Comparison of ENCODE assay signal across 1 cellular context in the genomic region with DNA sequence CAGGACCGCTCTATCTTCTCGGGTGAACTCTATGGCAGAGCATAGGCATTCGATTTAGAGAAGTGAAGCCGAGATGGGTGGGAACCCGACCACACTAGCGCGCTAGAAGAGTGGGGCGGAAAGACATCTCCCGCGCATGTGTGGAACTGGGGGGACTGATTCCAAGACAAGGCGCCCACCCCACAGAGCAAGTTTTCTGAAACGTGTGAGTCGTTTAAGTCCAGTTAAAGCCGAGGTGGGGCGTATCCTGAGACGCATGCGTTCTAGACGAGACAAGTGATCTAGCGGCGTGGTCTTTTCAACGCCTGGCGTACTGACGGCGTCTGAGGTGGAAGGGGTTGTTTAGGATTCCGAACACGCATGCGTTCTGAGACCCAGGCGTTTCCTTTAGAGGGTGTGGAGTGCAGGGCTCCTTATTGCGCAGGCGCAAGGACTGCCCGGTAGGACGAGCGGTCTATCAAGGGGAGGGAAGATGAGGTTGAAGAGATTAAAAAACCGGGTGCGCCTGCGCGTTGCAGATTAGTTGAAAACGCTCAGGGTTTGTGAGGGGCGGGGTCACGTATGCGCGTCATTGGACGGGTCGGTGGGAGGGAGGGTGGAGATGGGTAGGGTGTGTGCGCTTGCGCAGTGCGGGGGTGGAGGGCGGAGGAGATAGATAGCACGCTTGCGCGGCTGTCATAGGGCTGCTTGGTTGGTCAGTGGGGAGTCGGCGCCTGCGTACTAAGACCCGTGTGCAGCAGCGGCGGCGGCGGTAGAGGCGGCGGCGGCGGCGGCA.
TF ChIP-seq lines count a peak whose summit lies in the region.

Gene EIF5A, plus strand, starts transcription at position 718 of the 775 bp plus-strand sequence. CDS start 2,008 bp downstream, outside the sequence.

TF ChIP-seq in HepG2, 621 proteins besides CTCF, POLR2A, EP300 and RAD21 (continued from another document and continues in another):
- TF ChIP-seq, protein P1, sequence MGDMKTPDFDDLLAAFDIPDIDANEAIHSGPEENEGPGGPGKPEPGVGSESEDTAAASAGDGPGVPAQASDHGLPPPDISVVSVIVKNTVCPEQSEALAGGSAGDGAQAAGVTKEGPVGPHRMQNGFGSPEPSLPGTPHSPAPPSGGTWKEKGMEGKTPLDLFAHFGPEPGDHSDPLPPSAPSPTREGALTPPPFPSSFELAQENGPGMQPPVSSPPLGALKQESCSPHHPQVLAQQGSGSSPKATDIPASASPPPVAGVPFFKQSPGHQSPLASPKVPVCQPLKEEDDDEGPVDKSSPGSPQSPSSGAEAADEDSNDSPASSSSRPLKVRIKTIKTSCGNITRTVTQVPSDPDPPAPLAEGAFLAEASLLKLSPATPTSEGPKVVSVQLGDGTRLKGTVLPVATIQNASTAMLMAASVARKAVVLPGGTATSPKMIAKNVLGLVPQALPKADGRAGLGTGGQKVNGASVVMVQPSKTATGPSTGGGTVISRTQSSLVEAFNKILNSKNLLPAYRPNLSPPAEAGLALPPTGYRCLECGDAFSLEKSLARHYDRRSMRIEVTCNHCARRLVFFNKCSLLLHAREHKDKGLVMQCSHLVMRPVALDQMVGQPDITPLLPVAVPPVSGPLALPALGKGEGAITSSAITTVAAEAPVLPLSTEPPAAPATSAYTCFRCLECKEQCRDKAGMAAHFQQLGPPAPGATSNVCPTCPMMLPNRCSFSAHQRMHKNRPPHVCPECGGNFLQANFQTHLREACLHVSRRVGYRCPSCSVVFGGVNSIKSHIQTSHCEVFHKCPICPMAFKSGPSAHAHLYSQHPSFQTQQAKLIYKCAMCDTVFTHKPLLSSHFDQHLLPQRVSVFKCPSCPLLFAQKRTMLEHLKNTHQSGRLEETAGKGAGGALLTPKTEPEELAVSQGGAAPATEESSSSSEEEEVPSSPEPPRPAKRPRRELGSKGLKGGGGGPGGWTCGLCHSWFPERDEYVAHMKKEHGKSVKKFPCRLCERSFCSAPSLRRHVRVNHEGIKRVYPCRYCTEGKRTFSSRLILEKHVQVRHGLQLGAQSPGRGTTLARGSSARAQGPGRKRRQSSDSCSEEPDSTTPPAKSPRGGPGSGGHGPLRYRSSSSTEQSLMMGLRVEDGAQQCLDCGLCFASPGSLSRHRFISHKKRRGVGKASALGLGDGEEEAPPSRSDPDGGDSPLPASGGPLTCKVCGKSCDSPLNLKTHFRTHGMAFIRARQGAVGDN (CRISPR knock-in tag; IDR thresholded peaks at IDR 0.05): peak; percentile 73
- peak; percentile 65; the same call in 1 of the 2 replicates for TF ChIP-seq ZNF710 (CRISPR knock-in tag; IDR thresholded peaks at IDR 0.05; ENCODE audit: borderline replicate concordance)
- peak; percentile 61; the same call in 1 of the 2 replicates for TF ChIP-seq ZNF607 (CRISPR knock-in tag; IDR thresholded peaks at IDR 0.05; ENCODE audit: borderline replicate concordance)
- peak; percentile 79; the same call in 1 of the 2 replicates for TF ChIP-seq ZNF547 (CRISPR knock-in tag; IDR thresholded peaks at IDR 0.05)
- TF ChIP-seq SOX6 (IDR thresholded peaks at IDR 0.05): no peak
- peak; percentile 54; the same call in 1 of the 2 replicates for TF ChIP-seq SOX6 (CRISPR knock-in tag; IDR thresholded peaks at IDR 0.05)
- TF ChIP-seq CEBPB (IDR thresholded peaks at IDR 0.05; ENCODE audit: borderline replicate concordance, low read depth, low read length): no peak
- no peak for TF ChIP-seq IKZF5 (CRISPR knock-in tag; IDR thresholded peaks at IDR 0.05)
- TF ChIP-seq PHF20 (CRISPR knock-in tag; IDR thresholded peaks at IDR 0.05): peak; percentile 54; the same call in 1 of the 2 replicates
- TF ChIP-seq ZSCAN31 (CRISPR knock-in tag; IDR thresholded peaks at IDR 0.05; ENCODE audit: low read depth): 0 out of 2 replicates have a peak, but pooled peaks have one; percentile 55
- TF ChIP-seq, protein P2, sequence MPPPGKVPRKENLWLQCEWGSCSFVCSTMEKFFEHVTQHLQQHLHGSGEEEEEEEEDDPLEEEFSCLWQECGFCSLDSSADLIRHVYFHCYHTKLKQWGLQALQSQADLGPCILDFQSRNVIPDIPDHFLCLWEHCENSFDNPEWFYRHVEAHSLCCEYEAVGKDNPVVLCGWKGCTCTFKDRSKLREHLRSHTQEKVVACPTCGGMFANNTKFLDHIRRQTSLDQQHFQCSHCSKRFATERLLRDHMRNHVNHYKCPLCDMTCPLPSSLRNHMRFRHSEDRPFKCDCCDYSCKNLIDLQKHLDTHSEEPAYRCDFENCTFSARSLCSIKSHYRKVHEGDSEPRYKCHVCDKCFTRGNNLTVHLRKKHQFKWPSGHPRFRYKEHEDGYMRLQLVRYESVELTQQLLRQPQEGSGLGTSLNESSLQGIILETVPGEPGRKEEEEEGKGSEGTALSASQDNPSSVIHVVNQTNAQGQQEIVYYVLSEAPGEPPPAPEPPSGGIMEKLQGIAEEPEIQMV (CRISPR knock-in tag; IDR thresholded peaks at IDR 0.05; ENCODE audit: low read depth): peak; percentile 71; the same call in 1 of the 2 replicates
- TF ChIP-seq, protein P3, sequence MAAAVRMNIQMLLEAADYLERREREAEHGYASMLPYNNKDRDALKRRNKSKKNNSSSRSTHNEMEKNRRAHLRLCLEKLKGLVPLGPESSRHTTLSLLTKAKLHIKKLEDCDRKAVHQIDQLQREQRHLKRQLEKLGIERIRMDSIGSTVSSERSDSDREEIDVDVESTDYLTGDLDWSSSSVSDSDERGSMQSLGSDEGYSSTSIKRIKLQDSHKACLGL (CRISPR knock-in tag; IDR thresholded peaks at IDR 0.05): 0 out of 2 replicates have a peak, but pooled peaks have one; percentile 4
- TF ChIP-seq, protein P4, sequence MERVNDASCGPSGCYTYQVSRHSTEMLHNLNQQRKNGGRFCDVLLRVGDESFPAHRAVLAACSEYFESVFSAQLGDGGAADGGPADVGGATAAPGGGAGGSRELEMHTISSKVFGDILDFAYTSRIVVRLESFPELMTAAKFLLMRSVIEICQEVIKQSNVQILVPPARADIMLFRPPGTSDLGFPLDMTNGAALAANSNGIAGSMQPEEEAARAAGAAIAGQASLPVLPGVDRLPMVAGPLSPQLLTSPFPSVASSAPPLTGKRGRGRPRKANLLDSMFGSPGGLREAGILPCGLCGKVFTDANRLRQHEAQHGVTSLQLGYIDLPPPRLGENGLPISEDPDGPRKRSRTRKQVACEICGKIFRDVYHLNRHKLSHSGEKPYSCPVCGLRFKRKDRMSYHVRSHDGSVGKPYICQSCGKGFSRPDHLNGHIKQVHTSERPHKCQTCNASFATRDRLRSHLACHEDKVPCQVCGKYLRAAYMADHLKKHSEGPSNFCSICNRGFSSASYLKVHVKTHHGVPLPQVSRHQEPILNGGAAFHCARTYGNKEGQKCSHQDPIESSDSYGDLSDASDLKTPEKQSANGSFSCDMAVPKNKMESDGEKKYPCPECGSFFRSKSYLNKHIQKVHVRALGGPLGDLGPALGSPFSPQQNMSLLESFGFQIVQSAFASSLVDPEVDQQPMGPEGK (CRISPR knock-in tag; IDR thresholded peaks at IDR 0.05): peak; percentile 81
- TF ChIP-seq HNRNPK (IDR thresholded peaks at IDR 0.05; ENCODE audit: low read depth, low read length, poor library complexity, severe bottlenecking): peak; percentile 7
- TF ChIP-seq, protein P5, sequence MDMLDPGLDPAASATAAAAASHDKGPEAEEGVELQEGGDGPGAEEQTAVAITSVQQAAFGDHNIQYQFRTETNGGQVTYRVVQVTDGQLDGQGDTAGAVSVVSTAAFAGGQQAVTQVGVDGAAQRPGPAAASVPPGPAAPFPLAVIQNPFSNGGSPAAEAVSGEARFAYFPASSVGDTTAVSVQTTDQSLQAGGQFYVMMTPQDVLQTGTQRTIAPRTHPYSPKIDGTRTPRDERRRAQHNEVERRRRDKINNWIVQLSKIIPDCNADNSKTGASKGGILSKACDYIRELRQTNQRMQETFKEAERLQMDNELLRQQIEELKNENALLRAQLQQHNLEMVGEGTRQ (IDR thresholded peaks at IDR 0.05; ENCODE audit: low read depth, low read length): no peak
- TF ChIP-seq, protein P5 (CRISPR knock-in tag; IDR thresholded peaks at IDR 0.05; ENCODE audit: borderline replicate concordance): no peak
- no peak for TF ChIP-seq KLF15 (CRISPR knock-in tag; IDR thresholded peaks at IDR 0.05; ENCODE audit: borderline replicate concordance)
- TF ChIP-seq, protein P6, sequence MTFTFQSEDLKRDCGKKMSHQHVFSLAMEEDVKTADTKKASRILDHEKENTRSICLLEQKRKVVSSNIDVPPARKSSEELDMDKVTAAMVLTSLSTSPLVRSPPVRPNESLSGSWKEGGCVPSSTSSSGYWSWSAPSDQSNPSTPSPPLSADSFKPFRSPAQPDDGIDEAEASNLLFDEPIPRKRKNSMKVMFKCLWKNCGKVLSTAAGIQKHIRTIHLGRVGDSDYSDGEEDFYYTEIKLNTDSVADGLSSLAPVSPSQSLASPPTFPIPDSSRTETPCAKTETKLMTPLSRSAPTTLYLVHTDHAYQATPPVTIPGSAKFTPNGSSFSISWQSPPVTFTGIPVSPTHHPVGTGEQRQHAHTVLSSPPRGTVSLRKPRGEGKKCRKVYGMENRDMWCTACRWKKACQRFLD (CRISPR knock-in tag; IDR thresholded peaks at IDR 0.05; ENCODE audit: borderline replicate concordance): 0 out of 2 replicates have a peak, but pooled peaks have one; percentile 21
- TF ChIP-seq, protein P7, sequence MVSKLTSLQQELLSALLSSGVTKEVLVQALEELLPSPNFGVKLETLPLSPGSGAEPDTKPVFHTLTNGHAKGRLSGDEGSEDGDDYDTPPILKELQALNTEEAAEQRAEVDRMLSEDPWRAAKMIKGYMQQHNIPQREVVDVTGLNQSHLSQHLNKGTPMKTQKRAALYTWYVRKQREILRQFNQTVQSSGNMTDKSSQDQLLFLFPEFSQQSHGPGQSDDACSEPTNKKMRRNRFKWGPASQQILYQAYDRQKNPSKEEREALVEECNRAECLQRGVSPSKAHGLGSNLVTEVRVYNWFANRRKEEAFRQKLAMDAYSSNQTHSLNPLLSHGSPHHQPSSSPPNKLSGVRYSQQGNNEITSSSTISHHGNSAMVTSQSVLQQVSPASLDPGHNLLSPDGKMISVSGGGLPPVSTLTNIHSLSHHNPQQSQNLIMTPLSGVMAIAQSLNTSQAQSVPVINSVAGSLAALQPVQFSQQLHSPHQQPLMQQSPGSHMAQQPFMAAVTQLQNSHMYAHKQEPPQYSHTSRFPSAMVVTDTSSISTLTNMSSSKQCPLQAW (CRISPR knock-in tag; IDR thresholded peaks at IDR 0.05): peak; percentile 86
- no peak for TF ChIP-seq RFX1 (IDR thresholded peaks at IDR 0.05)
- TF ChIP-seq ZNF350 (CRISPR knock-in tag; IDR thresholded peaks at IDR 0.05; ENCODE audit: borderline replicate concordance, low read depth): 0 out of 2 replicates have a peak, but pooled peaks have one; percentile 52
- TF ChIP-seq ZXDC (CRISPR knock-in tag; IDR thresholded peaks at IDR 0.05): no peak
- no peak for TF ChIP-seq HNRNPUL1 (IDR thresholded peaks at IDR 0.05; ENCODE audit: low read depth, low read length)
- no peak for TF ChIP-seq RNF2 (conservative IDR thresholded peaks at IDR 0.05; ENCODE audit: low read depth)
- TF ChIP-seq, protein P8, sequence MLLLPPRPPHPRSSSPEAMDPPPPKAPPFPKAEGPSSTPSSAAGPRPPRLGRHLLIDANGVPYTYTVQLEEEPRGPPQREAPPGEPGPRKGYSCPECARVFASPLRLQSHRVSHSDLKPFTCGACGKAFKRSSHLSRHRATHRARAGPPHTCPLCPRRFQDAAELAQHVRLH (CRISPR knock-in tag; IDR thresholded peaks at IDR 0.05; ENCODE audit: borderline replicate concordance, low read depth): 0 out of 2 replicates have a peak, but pooled peaks have one; percentile 30
- TF ChIP-seq CENPT (CRISPR knock-in tag; IDR thresholded peaks at IDR 0.05; ENCODE audit: low read depth): no peak
- no peak for TF ChIP-seq ZFP82 (CRISPR knock-in tag; IDR thresholded peaks at IDR 0.05; ENCODE audit: borderline replicate concordance)
